ENCODE assay signal across 10 cellular contexts in the genomic region with DNA sequence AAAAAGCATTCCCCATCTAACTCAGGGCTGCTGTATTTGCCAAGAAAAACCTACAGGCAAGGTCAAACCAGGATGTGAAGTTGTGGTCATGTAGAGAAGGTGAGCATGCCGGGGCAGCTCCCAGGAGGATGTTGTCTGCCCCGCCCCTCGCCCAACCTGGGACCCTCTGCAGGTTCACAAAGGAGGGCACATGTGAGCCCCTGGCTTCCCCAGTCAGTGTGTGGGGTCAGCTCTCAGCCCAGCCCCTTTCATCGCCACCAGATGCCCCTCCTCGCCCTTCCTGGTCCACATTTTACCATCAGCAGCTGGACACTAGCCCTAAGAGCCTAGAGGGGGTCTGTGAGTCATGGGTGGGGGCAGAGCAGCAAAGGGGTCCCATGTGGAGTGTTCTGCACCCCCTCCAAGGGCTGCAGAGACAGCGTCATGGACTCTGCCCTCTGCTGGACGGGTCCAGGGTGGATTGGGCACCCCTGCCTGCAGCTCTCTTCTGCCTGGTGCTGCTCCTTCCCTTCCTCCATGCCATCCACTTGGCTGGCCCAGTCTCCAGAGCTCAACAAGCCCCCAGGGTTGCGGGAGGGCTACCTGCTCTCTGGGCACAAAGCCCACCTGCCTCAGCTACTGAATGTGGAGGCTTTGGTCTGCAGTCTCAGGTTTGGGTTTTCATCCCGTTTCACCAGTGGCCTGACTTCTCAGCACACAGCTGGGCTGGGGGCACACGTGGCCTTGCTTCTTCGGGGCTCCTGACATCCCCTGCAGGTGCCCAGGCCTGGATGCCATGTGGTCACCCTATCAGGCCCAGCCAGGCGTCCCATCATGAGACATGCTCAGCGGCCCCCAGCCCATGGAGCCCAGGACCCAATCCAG. TPM values are rescaled to one million over a fixed set of nuclear protein-coding genes. Genes with fewer than 3 reads are reported as not detected.
DNase-seq lines count a peak whose midpoint lies in the region; ATAC-seq and TF ChIP-seq lines count a peak whose summit lies in the region.
"Had no signal": no experiment of that assay in that cellular context is flagged by ENCODE, and none has a peak within 500 bp of the region (broad histone marks: within the 10 kb centered on the region; RNA-seq: fewer than 3 reads in every experiment).

No MANE protein-coding gene starts in this region.

- ATAC-seq in GM21786 (IDR thresholded peaks at IDR 0.05; ENCODE audit: unreplicated experiment): no peak

- peak; percentile 28 for DNase-seq in activated T-cell treated with anti-CD3 and anti-CD28 coated beads, Interleukin-2, amount 50 U/mL, for 1 hour
- DNase-seq in activated T-cell treated with anti-CD3 and anti-CD28 coated beads for 4 hours (no peak), fibroblast of pulmonary artery (ENCODE audit: low read depth) (no peak), RPMI8226 (no peak), NCI-H146 treated with DMSO at 0.1 percent for 48 hours (lab: John Stamatoyannopoulos, UW; ENCODE audit: unreplicated experiment) (no peak)
- DNase-seq: NCI-H524 treated with DMSO at 0.1 percent for 48 hours, nephron progenitor cell had no signal

- H3K4me3 ChIP-seq in WI38 (ENCODE audit: low read depth, low read length) (no peak overlapping the region), fibroblast of pulmonary artery (replicated peaks; ENCODE audit: low read depth, low read length) (no peak overlapping the region)

- peak overlapping the region; percentile 31 for H3K27ac ChIP-seq in temporal lobe (ENCODE audit: low read depth, low read length)

- TF ChIP-seq CTCF in WI38 (IDR thresholded peaks at IDR 0.05; ENCODE audit: low read depth, low read length): 0 out of 2 replicates have a peak, but pooled peaks have one; percentile 9
- TF ChIP-seq CTCF in fibroblast of pulmonary artery (IDR thresholded peaks at IDR 0.05; ENCODE audit: low read length, missing control alignments): peak; percentile 27

RNA-seq across cellular contexts. Expression of a gene that starts 3.7 kb away (rescaled TPM):
- 0.49 TPM for total RNA-seq in temporal lobe

RNA-seq across cellular contexts. Expression of a gene that starts 46.1 kb away (rescaled TPM):
- total RNA-seq in temporal lobe: 35.9 TPM
